Comparison of ENCODE assay signal across 9 cellular contexts in genomic region chr4:26238782-26239647, GRCh38.
DNase-seq lines count a peak whose midpoint lies in the region; ATAC-seq, FAIRE-seq and TF ChIP-seq lines count a peak whose summit lies in the region.
"Had no signal": no experiment of that assay in that cellular context is flagged by ENCODE, and none has a peak within 500 bp of the region (broad histone marks: within the 10 kb centered on the region; RNA-seq: fewer than 3 reads in every experiment).

No MANE protein-coding gene starts in this region.

- intact Hi-C loops in ascending aorta (cut with DNase I) (loop anchor here (1.0 to 10.0 kb wide), 4 partner anchors 80 to 212 kb away; no protein-coding TSS in a partner anchor), lower leg skin (cut with DNase I; ENCODE audit: low total_unique reads) (no loop called here)

- peak overlapping the region; percentile 85 for H3K27ac ChIP-seq in 22Rv1
- peak overlapping the region; percentile 52 to 72 for H3K27ac ChIP-seq in ascending aorta

- no peaks in the 10 kb centered on the region for H3K27me3 ChIP-seq in ascending aorta

- no peak for ATAC-seq in GM21447 (IDR thresholded peaks at IDR 0.05; ENCODE audit: unreplicated experiment)

- FAIRE-seq in GM12891 (lab: Jason Lieb, UNC) = no peak

- H3K36me3 ChIP-seq in ascending aorta = no peaks in the 10 kb centered on the region

- peak; percentile 9 for DNase-seq in NCI-H128 (lab: John Stamatoyannopoulos, UW; ENCODE audit: unreplicated experiment)
- no peak for DNase-seq in ascending aorta (ENCODE audit: low spot score in 2 of 2)
- DNase-seq in left kidney (ENCODE audit: low read depth, low spot score) = peak; percentile 49
- no peak for DNase-seq in stimulated activated naive CD4-positive, alpha-beta T cell (lab: John Stamatoyannopoulos, UW)
- DNase-seq in GM12891 (ENCODE audit: insufficient read length, low spot score) = no peak
- no peak for DNase-seq in lower leg skin (ENCODE audit: low spot score in 2 of 2)
- DNase-seq: CD4-positive, CD25-positive, alpha-beta regulatory T cell had no signal

- peaks cover 0 to 19% of the 10 kb centered on the region in 2 donors for H3K4me1 ChIP-seq in ascending aorta

- H3K4me3 ChIP-seq in ascending aorta (peak overlapping the region in 1 of 2 donors; percentile 2), lower leg skin (ENCODE audit: low read depth, poor library complexity, severe bottlenecking) (no peak overlapping the region)

- H3K9me3 ChIP-seq in ascending aorta = no peaks in the 10 kb centered on the region

- WGBS in lower leg skin, 2 donors = 24 to 27% methylated on average over 12 of the region's 12 CpGs

- TF ChIP-seq POLR2A in GM12891 (IDR thresholded peaks at IDR 0.05; ENCODE audit: low read depth, low read length) (no peak), lower leg skin (IDR thresholded peaks at IDR 0.05) (no peak)

- TF ChIP-seq CTCF in 22Rv1 (IDR thresholded peaks at IDR 0.05) = no peak
- no peak for TF ChIP-seq CTCF in ascending aorta (IDR thresholded peaks at IDR 0.05)
- TF ChIP-seq CTCF in lower leg skin (IDR thresholded peaks at IDR 0.05) = no peak

TF ChIP-seq in GM12891, 5 proteins besides CTCF, POLR2A, EP300 and RAD21:
- TF ChIP-seq PAX5 (IDR thresholded peaks at IDR 0.05; ENCODE audit: insufficient read depth, low read length, severe bottlenecking) = no peak
- TF ChIP-seq TAF1 (IDR thresholded peaks at IDR 0.05; ENCODE audit: low read depth, low read length) = no peak
- no peak for TF ChIP-seq SPI1 (IDR thresholded peaks at IDR 0.05; ENCODE audit: low read depth, low read length)
- no peak for TF ChIP-seq POLR2AphosphoS5 (IDR thresholded peaks at IDR 0.05; ENCODE audit: low read depth, low read length)
- TF ChIP-seq POU2F2 (IDR thresholded peaks at IDR 0.05; ENCODE audit: low read depth, low read length) = no peak

Comparison
In these comparisons a context has a peak if more than half of its experiments do, and no peak if none do; other contexts are left out.
1. DNase-seq: peak in NCI-H128 (single experiment) and left kidney (single experiment); none in ascending aorta (0 of 2), stimulated activated naive CD4-positive, alpha-beta T cell (0 of 6), GM12891 (single experiment) and lower leg skin (0 of 2).